ENCODE assay signal across 35 cellular contexts in genomic region chr2:238744951-238745350, GRCh38.
"Had no signal": no experiment of that assay in that cellular context is flagged by ENCODE, and none has a peak within 500 bp of the region (broad histone marks: within the 10 kb centered on the region; RNA-seq: fewer than 3 reads in every experiment).

No MANE protein-coding gene starts in this region.

- H3K27ac Mint-ChIP-seq: activated B cell treated with CpG ODN at 0.5 μM for 24 hours; activated CD4-positive, alpha-beta memory T cell treated with anti-CD3 and anti-CD28 coated beads for 36 hours; activated CD4-positive, alpha-beta T cell treated with anti-CD3 and anti-CD28 coated beads, Interleukin-2, amount 10 ng/mL, durations not matched to agents 7 days and 5 days; activated CD8-positive, alpha-beta T cell treated with anti-CD3 and anti-CD28 coated beads for 36 hours; activated naive CD4-positive, alpha-beta T cell treated with anti-CD3 and anti-CD28 coated beads for 36 hours; activated naive CD4-positive, alpha-beta T cell treated with anti-CD3 and anti-CD28 coated beads, Interleukin-2, amount 50 U/mL, for 72 hours; activated naive CD8-positive, alpha-beta T cell treated with anti-CD3 and anti-CD28 coated beads for 36 hours; activated T-cell treated with anti-CD3 and anti-CD28 coated beads, Interleukin-2, amount 50 U/mL, for 72 hours; activated T-helper 1 cell treated with anti-CD3 and anti-CD28 coated beads, Interleukin-12 subunit alpha, Interleukin-12 subunit beta, Interleukin-2, Interleukin-4 antibody, amounts not matched to agents 30 ng/mL and 10 ng/mL and 1 ng/mL, durations not matched to agents 14 hours and 24 hours and 36 hours; activated T-helper 17 cell treated with anti-CD3 and anti-CD28 coated beads, Interleukin-2, amount 50 U/mL, for 72 hours; brain; T-helper 1 cell treated with Interleukin-12 subunit alpha and Interleukin-12 subunit beta and Interleukin-4 antibody, amounts not matched to agents 30 μg/mL and 1 μg/mL, for 36 hours; T-helper 2 cell treated with Interferon-gamma antibody and Interleukin-4, amounts not matched to agents 5 μg/mL and 100 μg/mL, for 36 hours had no signal

- H3K36me3 ChIP-seq: adrenal gland, ascending aorta, cardiac muscle cell had no signal

- H3K9me3 Mint-ChIP-seq: activated CD4-positive, alpha-beta T cell treated with anti-CD3 and anti-CD28 coated beads, Interleukin-2, amount 10 ng/mL, durations not matched to agents 7 days and 5 days; activated T-helper 17 cell treated with anti-CD3 and anti-CD28 coated beads, Interleukin-2, amount 50 U/mL, for 72 hours; central memory CD8-positive, alpha-beta T cell; T-helper 2 cell treated with Interferon-gamma antibody and Interleukin-4, amounts not matched to agents 5 μg/mL and 100 μg/mL, for 36 hours had no signal

- H3K27me3 ChIP-seq: ascending aorta, cardiac muscle cell had no signal

- ATAC-seq: activated CD8-positive, alpha-beta T cell treated with anti-CD3 and anti-CD28 coated beads for 36 hours; activated naive CD4-positive, alpha-beta T cell treated with anti-CD3 and anti-CD28 coated beads, Interleukin-2, amount 50 U/mL, for 72 hours; activated T-cell treated with anti-CD3 and anti-CD28 coated beads, Interleukin-2, amount 50 U/mL, for 4 hours; activated T-cell treated with anti-CD3 and anti-CD28 coated beads, Interleukin-2, amount 50 U/mL, for 72 hours; activated T-helper 17 cell treated with anti-CD3 and anti-CD28 coated beads, Interleukin-2, amount 50 U/mL, for 72 hours had no signal

- H3K4me3 ChIP-seq: adrenal gland, ascending aorta, cardiac muscle cell had no signal

- H3K9me3 ChIP-seq: adrenal gland, ascending aorta had no signal

- DNase-seq: activated B cell treated with CpG ODN at 0.5 μM for 24 hours; activated CD4-positive, alpha-beta memory T cell treated with anti-CD3 and anti-CD28 coated beads for 36 hours; activated CD4-positive, alpha-beta T cell treated with anti-CD3 and anti-CD28 coated beads for 4 hours; activated CD4-positive, alpha-beta T cell treated with anti-CD3 and anti-CD28 coated beads, Interleukin-2, amount 10 ng/mL, durations not matched to agents 7 days and 5 days; activated CD4-positive, CD25-positive, alpha-beta regulatory T cell treated with anti-CD3 and anti-CD28 coated beads, Interleukin-2, amount 50 U/mL, for 72 hours; activated CD8-positive, alpha-beta memory T cell treated with anti-CD3 and anti-CD28 coated beads, Interleukin-2, amount 50 U/mL, for 4 hours; activated CD8-positive, alpha-beta T cell treated with anti-CD3 and anti-CD28 coated beads for 36 hours; activated effector memory CD4-positive, alpha-beta T cell treated with anti-CD3 and anti-CD28 coated beads, Interleukin-2, amount 50 U/mL, for 16 hours; activated gamma-delta T cell treated with Interleukin-2 at 50 U/mL for 16 hours; activated naive CD4-positive, alpha-beta T cell; activated naive CD4-positive, alpha-beta T cell treated with anti-CD3 and anti-CD28 coated beads for 36 hours; activated naive CD4-positive, alpha-beta T cell treated with anti-CD3 and anti-CD28 coated beads, Interleukin-2, amount 50 U/mL, for 16 hours; activated naive CD8-positive, alpha-beta T cell treated with anti-CD3 and anti-CD28 coated beads for 36 hours; activated T-cell treated with anti-CD3 and anti-CD28 coated beads for 4 hours; activated T-cell treated with anti-CD3 and anti-CD28 coated beads, Interleukin-2, amount 50 U/mL, for 1 hour; activated T-cell treated with anti-CD3 and anti-CD28 coated beads, Interleukin-2, amount 50 U/mL, for 4 hours; activated T-cell treated with anti-CD3 and anti-CD28 coated beads, Interleukin-2, amount 50 U/mL, for 72 hours; adrenal gland; amniotic stem cell; caudate nucleus; cerebellar nuclear complex; SW 1271; T-helper 1 cell; T-helper 2 cell; T-helper 9 cell had no signal

- H3K27ac ChIP-seq: adrenal gland, ascending aorta, cardiac muscle cell, VCaP had no signal

- H3K4me1 Mint-ChIP-seq: activated B cell treated with CpG ODN at 0.5 μM for 24 hours; activated CD4-positive, alpha-beta T cell treated with anti-CD3 and anti-CD28 coated beads, Interleukin-2, amount 10 ng/mL, durations not matched to agents 7 days and 5 days; activated naive CD8-positive, alpha-beta T cell treated with anti-CD3 and anti-CD28 coated beads for 36 hours; activated T-helper 17 cell treated with anti-CD3 and anti-CD28 coated beads, Interleukin-2, amount 50 U/mL, for 72 hours; brain; central memory CD8-positive, alpha-beta T cell had no signal

- H3K36me3 Mint-ChIP-seq: activated CD4-positive, alpha-beta memory T cell treated with anti-CD3 and anti-CD28 coated beads for 36 hours; activated naive CD4-positive, alpha-beta T cell treated with anti-CD3 and anti-CD28 coated beads, Interleukin-2, amount 50 U/mL, for 72 hours; activated naive CD8-positive, alpha-beta T cell treated with anti-CD3 and anti-CD28 coated beads for 36 hours; brain had no signal

- H3K4me3 Mint-ChIP-seq: activated B cell treated with CpG ODN at 0.5 μM for 24 hours; activated CD4-positive, alpha-beta memory T cell treated with anti-CD3 and anti-CD28 coated beads for 36 hours; activated CD4-positive, alpha-beta T cell treated with anti-CD3 and anti-CD28 coated beads, Interleukin-2, amount 10 ng/mL, durations not matched to agents 7 days and 5 days; activated CD8-positive, alpha-beta T cell treated with anti-CD3 and anti-CD28 coated beads for 36 hours; activated naive CD4-positive, alpha-beta T cell treated with anti-CD3 and anti-CD28 coated beads for 36 hours; activated naive CD8-positive, alpha-beta T cell treated with anti-CD3 and anti-CD28 coated beads for 36 hours; activated T-cell treated with anti-CD3 and anti-CD28 coated beads, Interleukin-2, amount 50 U/mL, for 4 hours; activated T-cell treated with anti-CD3 and anti-CD28 coated beads, Interleukin-2, amount 50 U/mL, for 72 hours; activated T-helper 1 cell treated with anti-CD3 and anti-CD28 coated beads, Interleukin-12 subunit alpha, Interleukin-12 subunit beta, Interleukin-2, Interleukin-4 antibody, amounts not matched to agents 30 ng/mL and 10 ng/mL and 1 ng/mL, durations not matched to agents 14 hours and 24 hours and 36 hours; activated T-helper 17 cell treated with anti-CD3 and anti-CD28 coated beads, Interleukin-2, amount 50 U/mL, for 72 hours; brain; central memory CD8-positive, alpha-beta T cell; T-helper 1 cell treated with Interleukin-12 subunit alpha and Interleukin-12 subunit beta and Interleukin-4 antibody, amounts not matched to agents 30 μg/mL and 1 μg/mL, for 36 hours; T-helper 2 cell treated with Interferon-gamma antibody and Interleukin-4, amounts not matched to agents 5 μg/mL and 100 μg/mL, for 36 hours had no signal

- H3K4me1 ChIP-seq: adrenal gland, ascending aorta had no signal
